9 cellular contexts compared by ENCODE assay signal in genomic region chr3:149174901-149175300, GRCh38. TPM values are rescaled to one million over a fixed set of nuclear protein-coding genes. Genes with fewer than 3 reads are reported as not detected.
DNase-seq lines count a peak whose midpoint lies in the region; ATAC-seq lines count a peak whose summit lies in the region.
"Had no signal": no experiment of that assay in that cellular context is flagged by ENCODE, and none has a peak within 500 bp of the region (broad histone marks: within the 10 kb centered on the region; RNA-seq: fewer than 3 reads in every experiment).

No MANE protein-coding gene starts in this region.

- no peak overlapping the region for H3K23ac ChIP-seq in mesendoderm (ENCODE audit: low read length)

- ATAC-seq in GM19452 (IDR thresholded peaks at IDR 0.05; ENCODE audit: unreplicated experiment) (peak; percentile 98), HG03159 (IDR thresholded peaks at IDR 0.05; ENCODE audit: unreplicated experiment) (peak; percentile 75), left ventricle myocardium superior (no peak)

- no peak overlapping the region for H3K4ac ChIP-seq in mesendoderm (ENCODE audit: low read depth, low read length)

- H3K36me3 ChIP-seq in adipocyte (ENCODE audit: control insufficient read depth, insufficient read depth, low read length, severe bottlenecking) (peaks cover 49% of the 10 kb centered on the region), mesendoderm (ENCODE audit: control insufficient read depth, insufficient read depth, low read length) (no peaks in the 10 kb centered on the region)

- H3K4me2 ChIP-seq in mesendoderm (ENCODE audit: low read length): no peak overlapping the region

- H2BK120ac ChIP-seq in mesendoderm (ENCODE audit: low read depth, low read length): no peak overlapping the region

- H3K9me3 ChIP-seq in adipocyte (ENCODE audit: control insufficient read depth, low read length): peaks cover 10% of the 10 kb centered on the region

- H3K79me2 ChIP-seq in mesendoderm (ENCODE audit: control insufficient read depth, insufficient read depth, low read length): no peaks in the 10 kb centered on the region

- no peak overlapping the region for H2BK5ac ChIP-seq in mesendoderm (ENCODE audit: low read length)

- H3K4me1 ChIP-seq in adipocyte (ENCODE audit: control insufficient read depth, insufficient read depth, low read length) (peaks cover 17% of the 10 kb centered on the region), mesendoderm (ENCODE audit: control insufficient read depth, low read depth, low read length) (no peaks in the 10 kb centered on the region)

- H3K79me1 ChIP-seq in mesendoderm (ENCODE audit: low read length): no peaks in the 10 kb centered on the region

- peak; percentile 34 for DNase-seq in Daoy (ENCODE audit: low read depth)
- DNase-seq in adipocyte (ENCODE audit: low read depth): peak; percentile 64
- no peak for DNase-seq in NCI-H69 (lab: John Stamatoyannopoulos, UW)
- DNase-seq in left ventricle myocardium superior: no peak
- no peak for DNase-seq in mesendoderm
- no peak for DNase-seq in stimulated activated CD4-positive, alpha-beta T cell treated with anti-CD3 and anti-CD28 coated beads, Interleukin-12 subunit alpha, Interleukin-12 subunit beta, amount 100 ng/mL, for 4 hours
- DNase-seq: mammary epithelial cell had no signal

- H2BK15ac ChIP-seq in mesendoderm (replicated peaks; ENCODE audit: low read depth): no peak overlapping the region

- no peak overlapping the region for H3K9ac ChIP-seq in adipocyte (ENCODE audit: low read length)
- no peak overlapping the region for H3K9ac ChIP-seq in mesendoderm (ENCODE audit: low read length)

- no CpG with 5 or more reads among the region's 3 CpGs for WGBS in mesendoderm (ENCODE audit: extremely low coverage, insufficient coverage, low lambda C conversion rate)

- H3K4me3 ChIP-seq in adipocyte (ENCODE audit: low read length) (no peak overlapping the region), mesendoderm (ENCODE audit: low read length) (no peak overlapping the region)

- intact Hi-C loops in left ventricle myocardium superior (cut with micrococcal nuclease): no loop called here

- no peak overlapping the region for H3K56ac ChIP-seq in mesendoderm (ENCODE audit: low read length)

- no peak overlapping the region for H4K8ac ChIP-seq in mesendoderm (ENCODE audit: low read depth, low read length)

- H3K27ac ChIP-seq in mesendoderm (ENCODE audit: low read depth, low read length): no peak overlapping the region

- H3K18ac ChIP-seq in mesendoderm (ENCODE audit: low read length): no peak overlapping the region

- H3K27me3 ChIP-seq in adipocyte (replicated peaks; ENCODE audit: control insufficient read depth, insufficient read depth, low read length): no peaks in the 10 kb centered on the region
- no peaks in the 10 kb centered on the region for H3K27me3 ChIP-seq in mesendoderm (ENCODE audit: insufficient read depth, low read length, poor library complexity)

- no peak overlapping the region for H2AK5ac ChIP-seq in mesendoderm (ENCODE audit: low read length)

- H4K5ac ChIP-seq in mesendoderm (ENCODE audit: low read length): no peak overlapping the region

RNA-seq across cellular contexts. Expression of gene HPS3, which starts 45.5 kb away (rescaled TPM):
- total RNA-seq in Daoy (2014; rRNA removed; shearing (Covaris generic)): 19.1 and 19.5 TPM in 2 replicates
- total RNA-seq in left ventricle myocardium superior: 5.8 TPM
- 16.5 TPM for polyA plus RNA-seq in mesendoderm (2013, experiment 1 of 2)
- polyA plus RNA-seq in mesendoderm (2013, experiment 2 of 2): 15.7 TPM

RNA-seq across cellular contexts. Expression of gene CP, which starts 46.7 kb away (rescaled TPM):
- not detected in 2 replicates for total RNA-seq in Daoy (2014; rRNA removed; shearing (Covaris generic))
- total RNA-seq in left ventricle myocardium superior: 2.2 TPM
- polyA plus RNA-seq in mesendoderm (2013, experiment 1 of 2): 2.4 TPM
- 2.6 TPM for polyA plus RNA-seq in mesendoderm (2013, experiment 2 of 2)
- total RNA-seq: mammary epithelial cell had no signal
- polyA plus RNA-seq: mammary epithelial cell had no signal

Comparison
In these comparisons a context has a peak if more than half of its experiments do, and no peak if none do; other contexts are left out.
1. DNase-seq: peak in Daoy (single experiment) and adipocyte (single experiment); none in NCI-H69 (single experiment), left ventricle myocardium superior (single experiment), mesendoderm (single experiment) and stimulated activated CD4-positive, alpha-beta T cell treated with anti-CD3 and anti-CD28 coated beads, Interleukin-12 subunit alpha, Interleukin-12 subunit beta, amount 100 ng/mL, for 4 hours (single experiment).